8 cellular contexts compared by ENCODE assay signal in genomic region chr2:131105950-131106801, GRCh38. TPM values are rescaled to one million over a fixed set of nuclear protein-coding genes. Genes with fewer than 3 reads are reported as not detected.
DNase-seq lines count a peak whose midpoint lies in the region; ATAC-seq and TF ChIP-seq lines count a peak whose summit lies in the region.

No MANE protein-coding gene starts in this region.

- peaks cover 57% of the 10 kb centered on the region for H3K79me2 ChIP-seq in OCI-LY1 (ENCODE audit: insufficient read depth, low read length)

- H3K9me2 ChIP-seq in OCI-LY1 (ENCODE audit: low read depth, low read length): no peaks in the 10 kb centered on the region

- TF ChIP-seq CTCF in OCI-LY1 (IDR thresholded peaks at IDR 0.05; ENCODE audit: low read length): no peak
- no peak for TF ChIP-seq CTCF in right atrium auricular region (IDR thresholded peaks at IDR 0.05)

- H3K9me3 ChIP-seq in OCI-LY1 (ENCODE audit: low read length) (no peaks in the 10 kb centered on the region), right atrium auricular region (no peaks in the 10 kb centered on the region)

- H3K4me1 Mint-ChIP-seq in activated naive CD8-positive, alpha-beta T cell treated with anti-CD3 and anti-CD28 coated beads, Interleukin-2, amount 50 U/mL, for 24 hours: peaks cover 62% of the 10 kb centered on the region

- H3K9ac ChIP-seq in OCI-LY1 (ENCODE audit: low read length): peak overlapping the region; percentile 95

- no peaks in the 10 kb centered on the region for H3K27me3 ChIP-seq in OCI-LY1 (ENCODE audit: insufficient read depth, low read length)
- H3K27me3 ChIP-seq in right atrium auricular region: no peaks in the 10 kb centered on the region

- peak overlapping the region; percentile 96 for H3K27ac Mint-ChIP-seq in activated naive CD8-positive, alpha-beta T cell treated with anti-CD3 and anti-CD28 coated beads, Interleukin-2, amount 50 U/mL, for 24 hours

- H2AFZ ChIP-seq in OCI-LY1 (ENCODE audit: low read length): no peak overlapping the region

- peak overlapping the region; percentile 99 for H3K4me3 ChIP-seq in OCI-LY1 (ENCODE audit: low read depth, low read length, poor library complexity, severe bottlenecking)
- peak overlapping the region; percentile 75 to 91 for H3K4me3 ChIP-seq in right atrium auricular region

- peaks cover 25% of the 10 kb centered on the region for H3K36me3 Mint-ChIP-seq in activated naive CD8-positive, alpha-beta T cell treated with anti-CD3 and anti-CD28 coated beads, Interleukin-2, amount 50 U/mL, for 24 hours (ENCODE audit: low read depth)

- ATAC-seq in GM18861 (IDR thresholded peaks at IDR 0.05; ENCODE audit: unreplicated experiment) (peak; percentile 22), HG03045 (IDR thresholded peaks at IDR 0.05; ENCODE audit: unreplicated experiment) (peak; percentile 38), sciatic nerve (peak; percentile 35)
- peak; percentile 51 for ATAC-seq in activated naive CD8-positive, alpha-beta T cell treated with anti-CD3 and anti-CD28 coated beads, Interleukin-2, amount 50 U/mL, for 24 hours

- H3K27me3 Mint-ChIP-seq in activated naive CD8-positive, alpha-beta T cell treated with anti-CD3 and anti-CD28 coated beads, Interleukin-2, amount 50 U/mL, for 24 hours: no peaks in the 10 kb centered on the region

- H3K4me3 Mint-ChIP-seq in activated naive CD8-positive, alpha-beta T cell treated with anti-CD3 and anti-CD28 coated beads, Interleukin-2, amount 50 U/mL, for 24 hours: peak overlapping the region; percentile 93

- DNase-seq in AG08396 (ENCODE audit: low spot score) (peak; percentile 66), right atrium auricular region (ENCODE audit: low spot score) (peak; percentile 62), sciatic nerve (ENCODE audit: low spot score) (peak; percentile 65)
- DNase-seq in activated naive CD8-positive, alpha-beta T cell treated with anti-CD3 and anti-CD28 coated beads, Interleukin-2, amount 50 U/mL, for 24 hours: peak; percentile 47
- DNase-seq in effector CD4-positive, alpha-beta T cell: no peak

- no peaks in the 10 kb centered on the region for H4K20me1 ChIP-seq in OCI-LY1 (ENCODE audit: insufficient read depth, low read length)

- H3K4me1 ChIP-seq in OCI-LY1 (ENCODE audit: insufficient read depth, low read length, severe bottlenecking): peaks cover 23% of the 10 kb centered on the region
- H3K4me1 ChIP-seq in right atrium auricular region: peaks cover 0 to 24% of the 10 kb centered on the region in 2 donors

- intact Hi-C loops in sciatic nerve (cut with DNase I): no loop called here

- peak overlapping the region; percentile 60 for H3K27ac ChIP-seq in OCI-LY1 (ENCODE audit: low read depth, low read length, poor library complexity, severe bottlenecking)
- peak overlapping the region; percentile 94 to 95 for H3K27ac ChIP-seq in right atrium auricular region

- no peaks in the 10 kb centered on the region for H3F3A ChIP-seq in OCI-LY1 (ENCODE audit: insufficient read depth, low read length)

- H3K36me3 ChIP-seq in OCI-LY1 (ENCODE audit: insufficient read depth, low read length): peaks cover 24% of the 10 kb centered on the region
- H3K36me3 ChIP-seq in right atrium auricular region: no peaks in the 10 kb centered on the region

- H3K9me3 Mint-ChIP-seq in activated naive CD8-positive, alpha-beta T cell treated with anti-CD3 and anti-CD28 coated beads, Interleukin-2, amount 50 U/mL, for 24 hours: no peaks in the 10 kb centered on the region

- peak overlapping the region; percentile 86 for H3K4me2 ChIP-seq in OCI-LY1 (ENCODE audit: low read length)

RNA-seq across cellular contexts. Expression of gene PLEKHB2, which starts 1.0 kb away (rescaled TPM):
- total RNA-seq in right atrium auricular region (10 to 100 TPM; 40.5 to 44.8 TPM), sciatic nerve (52.0 TPM)

RNA-seq across cellular contexts. Expression of gene FAM168B, which starts 12.9 kb away (rescaled TPM):
- total RNA-seq in right atrium auricular region: 100 to 1,000 TPM in 1 of 2 donors, 10 to 100 TPM in 1; 97.8 to 124 TPM
- 88.0 TPM for total RNA-seq in sciatic nerve
